Comparison of ENCODE assay signal across 9 cellular contexts in genomic region chr12:10361622-10362021, GRCh38. TPM values are rescaled to one million over a fixed set of nuclear protein-coding genes. Genes with fewer than 3 reads are reported as not detected.
DNase-seq lines count a peak whose midpoint lies in the region; ATAC-seq and TF ChIP-seq lines count a peak whose summit lies in the region.
"Had no signal": no experiment of that assay in that cellular context is flagged by ENCODE, and none has a peak within 500 bp of the region (broad histone marks: within the 10 kb centered on the region; RNA-seq: fewer than 3 reads in every experiment).

No MANE protein-coding gene starts in this region.

- no peak for TF ChIP-seq POLR2A in body of pancreas (IDR thresholded peaks at IDR 0.05)

- H3K4me3 Mint-ChIP-seq in activated CD4-positive, alpha-beta T cell treated with anti-CD3 and anti-CD28 coated beads, Interleukin-2, amount 10 ng/mL, durations not matched to agents 7 days and 5 days: no peak overlapping the region
- no peak overlapping the region for H3K4me3 Mint-ChIP-seq in activated CD4-positive, alpha-beta T cell treated with anti-CD3 and anti-CD28 coated beads, Interleukin-2, amount 10 ng/mL, durations not matched to agents 24 days and 14 days
- H3K4me3 Mint-ChIP-seq: CD14-positive monocyte had no signal

- no peak overlapping the region for H3K23ac ChIP-seq in mesendoderm (ENCODE audit: low read length)

- no peak overlapping the region for H2BK120ac ChIP-seq in mesendoderm (ENCODE audit: low read depth, low read length)

- H3K27ac Mint-ChIP-seq in activated CD4-positive, alpha-beta T cell treated with anti-CD3 and anti-CD28 coated beads, Interleukin-2, amount 10 ng/mL, durations not matched to agents 7 days and 5 days: no peak overlapping the region
- H3K27ac Mint-ChIP-seq in activated CD4-positive, alpha-beta T cell treated with anti-CD3 and anti-CD28 coated beads, Interleukin-2, amount 10 ng/mL, durations not matched to agents 24 days and 14 days: no peak overlapping the region
- H3K27ac Mint-ChIP-seq: CD14-positive monocyte had no signal

- no peak overlapping the region for H2BK5ac ChIP-seq in mesendoderm (ENCODE audit: low read length)

- no peaks in the 10 kb centered on the region for H3K36me3 ChIP-seq in Karpas-422 (ENCODE audit: insufficient read depth, low read length)
- H3K36me3 ChIP-seq in body of pancreas (replicated peaks in 1 of 2; ENCODE audit: insufficient read depth in 1 of 2, low read depth in 2 of 2): no peaks in the 10 kb centered on the region
- H3K36me3 ChIP-seq in mesendoderm (ENCODE audit: control insufficient read depth, insufficient read depth, low read length): no peaks in the 10 kb centered on the region

- H3K4me1 Mint-ChIP-seq in activated CD4-positive, alpha-beta T cell treated with anti-CD3 and anti-CD28 coated beads, Interleukin-2, amount 10 ng/mL, durations not matched to agents 7 days and 5 days: peaks cover 12% of the 10 kb centered on the region
- peaks cover 3% of the 10 kb centered on the region for H3K4me1 Mint-ChIP-seq in activated CD4-positive, alpha-beta T cell treated with anti-CD3 and anti-CD28 coated beads, Interleukin-2, amount 10 ng/mL, durations not matched to agents 24 days and 14 days

- H3K4me1 ChIP-seq in Karpas-422 (ENCODE audit: low read length) (peaks cover 19% of the 10 kb centered on the region), body of pancreas (peaks cover 26% of the 10 kb centered on the region), mesendoderm (ENCODE audit: control insufficient read depth, low read depth, low read length) (peaks cover 12% of the 10 kb centered on the region)

- H3K4me3 ChIP-seq in AG04450 (ENCODE audit: low read depth, low read length) (no peak overlapping the region), Karpas-422 (ENCODE audit: low read length) (no peak overlapping the region), body of pancreas (no peak overlapping the region), mesendoderm (ENCODE audit: low read length) (no peak overlapping the region)

- H3K4me2 ChIP-seq in Karpas-422 (ENCODE audit: low read depth, low read length, poor library complexity, severe bottlenecking) (no peak overlapping the region), mesendoderm (ENCODE audit: low read length) (no peak overlapping the region)

- H3K36me3 Mint-ChIP-seq in activated CD4-positive, alpha-beta T cell treated with anti-CD3 and anti-CD28 coated beads, Interleukin-2, amount 10 ng/mL, durations not matched to agents 7 days and 5 days (ENCODE audit: low read depth): no peaks in the 10 kb centered on the region
- H3K36me3 Mint-ChIP-seq in activated CD4-positive, alpha-beta T cell treated with anti-CD3 and anti-CD28 coated beads, Interleukin-2, amount 10 ng/mL, durations not matched to agents 24 days and 14 days (ENCODE audit: low read depth): no peaks in the 10 kb centered on the region
- H3K36me3 Mint-ChIP-seq: CD14-positive monocyte had no signal

- H3K4ac ChIP-seq in mesendoderm (ENCODE audit: low read depth, low read length): no peak overlapping the region

- H3K9ac ChIP-seq in Karpas-422 (ENCODE audit: low read length): no peak overlapping the region
- H3K9ac ChIP-seq in mesendoderm (ENCODE audit: low read length): no peak overlapping the region

- ATAC-seq in body of pancreas (no peak), HG02884 (IDR thresholded peaks at IDR 0.05; ENCODE audit: unreplicated experiment) (no peak)

- CTCF ChIA-PET in AG04450 (lab: Charles Lee): interaction anchor here (1.2 kb wide), 1 partner anchor 126 kb away, joined by 3 read pairs; no protein-coding TSS in a partner anchor
- CTCF ChIA-PET in activated CD4-positive, alpha-beta T cell treated with anti-CD3 and anti-CD28 coated beads, Interleukin-2, amount 10 ng/mL, durations not matched to agents 7 days and 5 days (lab: Charles Lee): no interaction called here

- H3K27me3 ChIP-seq in AG04450 (ENCODE audit: control insufficient read depth, insufficient read depth, low read length) (peaks cover 2% of the 10 kb centered on the region), Karpas-422 (ENCODE audit: low read length) (no peaks in the 10 kb centered on the region), body of pancreas (no peaks in the 10 kb centered on the region), mesendoderm (ENCODE audit: insufficient read depth, low read length, poor library complexity) (no peaks in the 10 kb centered on the region)

- no peaks in the 10 kb centered on the region; the same call in 1 of the 2 replicates for H3K9me3 ChIP-seq in AG04450 (ENCODE audit: control insufficient read depth, insufficient read depth, low read length)
- H3K9me3 ChIP-seq in Karpas-422 (ENCODE audit: low read length): no peaks in the 10 kb centered on the region
- no peaks in the 10 kb centered on the region for H3K9me3 ChIP-seq in body of pancreas

- H3K27ac ChIP-seq in AG04450 (ENCODE audit: low read depth, low read length) (no peak overlapping the region), Karpas-422 (ENCODE audit: low read length) (no peak overlapping the region), body of pancreas (peak overlapping the region in 3 of 4 donors; percentile 90 to 98 (median 91)), mesendoderm (ENCODE audit: low read depth, low read length) (no peak overlapping the region)

- no peak overlapping the region for H2AK5ac ChIP-seq in mesendoderm (ENCODE audit: low read length)

- no peak overlapping the region for H3K18ac ChIP-seq in mesendoderm (ENCODE audit: low read length)

- no peak for TF ChIP-seq CTCF in AG04450 (IDR thresholded peaks at IDR 0.05; ENCODE audit: low read depth, low read length)
- TF ChIP-seq CTCF in body of pancreas (IDR thresholded peaks at IDR 0.05): no peak

- no peaks in the 10 kb centered on the region for H3K79me2 ChIP-seq in Karpas-422 (ENCODE audit: low read length)
- no peaks in the 10 kb centered on the region for H3K79me2 ChIP-seq in mesendoderm (ENCODE audit: control insufficient read depth, insufficient read depth, low read length)

- H4K20me1 ChIP-seq in Karpas-422 (ENCODE audit: insufficient read depth, low read depth, low read length): no peaks in the 10 kb centered on the region

- H4K8ac ChIP-seq in mesendoderm (ENCODE audit: low read depth, low read length): no peak overlapping the region

- H3K9me3 Mint-ChIP-seq in activated CD4-positive, alpha-beta T cell treated with anti-CD3 and anti-CD28 coated beads, Interleukin-2, amount 10 ng/mL, durations not matched to agents 7 days and 5 days: no peaks in the 10 kb centered on the region
- no peaks in the 10 kb centered on the region for H3K9me3 Mint-ChIP-seq in activated CD4-positive, alpha-beta T cell treated with anti-CD3 and anti-CD28 coated beads, Interleukin-2, amount 10 ng/mL, durations not matched to agents 24 days and 14 days

- no peaks in the 10 kb centered on the region for H3K79me1 ChIP-seq in mesendoderm (ENCODE audit: low read length)

- no peak overlapping the region for H2BK15ac ChIP-seq in mesendoderm (replicated peaks; ENCODE audit: low read depth)

- H3K56ac ChIP-seq in mesendoderm (ENCODE audit: low read length): peak overlapping the region; percentile 18

- H4K5ac ChIP-seq in mesendoderm (ENCODE audit: low read length): no peak overlapping the region

- peaks cover 16% of the 10 kb centered on the region for H3K27me3 Mint-ChIP-seq in activated CD4-positive, alpha-beta T cell treated with anti-CD3 and anti-CD28 coated beads, Interleukin-2, amount 10 ng/mL, durations not matched to agents 7 days and 5 days
- peaks cover 32% of the 10 kb centered on the region for H3K27me3 Mint-ChIP-seq in activated CD4-positive, alpha-beta T cell treated with anti-CD3 and anti-CD28 coated beads, Interleukin-2, amount 10 ng/mL, durations not matched to agents 24 days and 14 days

- POLR2A ChIA-PET in AG04450 (lab: Yijun Ruan, JAX): no interaction called here
- POLR2A ChIA-PET in activated CD4-positive, alpha-beta T cell treated with anti-CD3 and anti-CD28 coated beads, Interleukin-2, amount 10 ng/mL, durations not matched to agents 7 days and 5 days (lab: Charles Lee): no interaction called here

- no peaks in the 10 kb centered on the region for H3K9me2 ChIP-seq in Karpas-422 (replicated peaks; ENCODE audit: insufficient read depth, low read length)

- H2AFZ ChIP-seq in Karpas-422 (ENCODE audit: low read length): 0 out of 2 replicates have a peak overlapping the region, but pooled peaks have one; percentile 9

- 31 to 37% methylated on average over 4 of the region's 4 CpGs for WGBS in body of pancreas, 2 donors
- WGBS in mesendoderm (ENCODE audit: extremely low coverage, insufficient coverage, low lambda C conversion rate): no CpG with 5 or more reads among the region's 4 CpGs

- intact Hi-C loops in body of pancreas (cut with DNase I): no loop called here
- intact Hi-C loops in activated CD4-positive, alpha-beta T cell treated with anti-CD3 and anti-CD28 coated beads, Interleukin-2, amount 10 ng/mL, durations not matched to agents 24 days and 14 days (cut with micrococcal nuclease): loop anchor here (5.0 to 10.0 kb wide), 2 partner anchors 69 to 147 kb away; partner anchors contain the start of gene GABARAPL1

- DNase-seq in AG04450 (ENCODE audit: low read depth, low spot score) (peak; percentile 27), Karpas-422 (no peak), body of pancreas (no peak), mesendoderm (peak; percentile 57), activated gamma-delta T cell (lab: John Stamatoyannopoulos, UW) (no peak)
- no peak for DNase-seq in activated CD4-positive, alpha-beta T cell treated with anti-CD3 and anti-CD28 coated beads, Interleukin-2, amount 10 ng/mL, durations not matched to agents 7 days and 5 days
- DNase-seq in activated CD4-positive, alpha-beta T cell treated with anti-CD3 and anti-CD28 coated beads, Interleukin-2, amount 10 ng/mL, durations not matched to agents 24 days and 14 days: no peak

RNA-seq across cellular contexts. Expression of gene KLRK1, which starts 28.2 kb away (rescaled TPM):
- not detected in 2 replicates for polyA plus RNA-seq in AG04450 (2011; rRNA removed)
- polyA minus RNA-seq in AG04450 (2011; rRNA and poly(A)+ RNA removed): not detected in 2 replicates
- total RNA-seq in Karpas-422 (2014; rRNA removed; shearing (Covaris generic); ENCODE audit: low replicate concordance): not detected in 2 replicates
- total RNA-seq in body of pancreas: 1 to 10 TPM in 1 of 2 donors, not detected in 1; 1.3 TPM
- polyA plus RNA-seq in mesendoderm (2013, experiment 1 of 2): 0.08 TPM
- polyA plus RNA-seq in mesendoderm (2013, experiment 2 of 2): not detected
- under 1 TPM; 0.12 TPM for total RNA-seq in activated CD4-positive, alpha-beta T cell treated with anti-CD3 and anti-CD28 coated beads, Interleukin-2, amount 10 ng/mL, durations not matched to agents 7 days and 5 days
- total RNA-seq in activated CD4-positive, alpha-beta T cell treated with anti-CD3 and anti-CD28 coated beads, Interleukin-2, amount 10 ng/mL, durations not matched to agents 24 days and 14 days: not detected in 2 replicates

RNA-seq across cellular contexts. Expression of gene KLRC4, which starts 47.9 kb away (rescaled TPM):
- not detected in 2 replicates for polyA plus RNA-seq in AG04450 (2011; rRNA removed)
- not detected in 2 replicates for polyA minus RNA-seq in AG04450 (2011; rRNA and poly(A)+ RNA removed)
- not detected in 2 replicates for total RNA-seq in Karpas-422 (2014; rRNA removed; shearing (Covaris generic); ENCODE audit: low replicate concordance)
- total RNA-seq in body of pancreas: not detected
- not detected for polyA plus RNA-seq in mesendoderm (2013, experiment 1 of 2)
- polyA plus RNA-seq in mesendoderm (2013, experiment 2 of 2): not detected
- total RNA-seq in activated CD4-positive, alpha-beta T cell treated with anti-CD3 and anti-CD28 coated beads, Interleukin-2, amount 10 ng/mL, durations not matched to agents 7 days and 5 days: not detected
- total RNA-seq in activated CD4-positive, alpha-beta T cell treated with anti-CD3 and anti-CD28 coated beads, Interleukin-2, amount 10 ng/mL, durations not matched to agents 24 days and 14 days: not detected in 2 replicates
- polyA plus RNA-seq: CD14-positive monocyte had no signal

RNA-seq across cellular contexts. Expression of gene KLRD1, which starts 54.0 kb away (rescaled TPM):
- 0.11 and 0.33 TPM in 2 replicates for polyA plus RNA-seq in AG04450 (2011; rRNA removed)
- polyA minus RNA-seq in AG04450 (2011; rRNA and poly(A)+ RNA removed): 0.14 and 0.26 TPM in 2 replicates
- not detected in 2 replicates for total RNA-seq in Karpas-422 (2014; rRNA removed; shearing (Covaris generic); ENCODE audit: low replicate concordance)
- under 1 TPM; under 0.01 to 0.78 TPM for total RNA-seq in body of pancreas
- under 0.01 TPM for polyA plus RNA-seq in mesendoderm (2013, experiment 1 of 2)
- polyA plus RNA-seq in mesendoderm (2013, experiment 2 of 2): not detected
- total RNA-seq in activated CD4-positive, alpha-beta T cell treated with anti-CD3 and anti-CD28 coated beads, Interleukin-2, amount 10 ng/mL, durations not matched to agents 7 days and 5 days: under 1 TPM in 1 of 2 experiments, not detected in 1; 0.27 TPM
- total RNA-seq in activated CD4-positive, alpha-beta T cell treated with anti-CD3 and anti-CD28 coated beads, Interleukin-2, amount 10 ng/mL, durations not matched to agents 24 days and 14 days: 1.2 and 1.7 TPM in 2 replicates

RNA-seq across cellular contexts. Expression of gene KLRC3, which starts 58.8 kb away (rescaled TPM):
- not detected in 2 replicates for polyA plus RNA-seq in AG04450 (2011; rRNA removed)
- polyA minus RNA-seq in AG04450 (2011; rRNA and poly(A)+ RNA removed): not detected in 2 replicates
- not detected in 2 replicates for total RNA-seq in Karpas-422 (2014; rRNA removed; shearing (Covaris generic); ENCODE audit: low replicate concordance)
- total RNA-seq in body of pancreas: not detected
- polyA plus RNA-seq in mesendoderm (2013, experiment 1 of 2): not detected
- polyA plus RNA-seq in mesendoderm (2013, experiment 2 of 2): not detected
- not detected for total RNA-seq in activated CD4-positive, alpha-beta T cell treated with anti-CD3 and anti-CD28 coated beads, Interleukin-2, amount 10 ng/mL, durations not matched to agents 7 days and 5 days
- total RNA-seq in activated CD4-positive, alpha-beta T cell treated with anti-CD3 and anti-CD28 coated beads, Interleukin-2, amount 10 ng/mL, durations not matched to agents 24 days and 14 days: not detected in 2 replicates
- polyA plus RNA-seq: CD14-positive monocyte had no signal

Comparison
In these comparisons a context has a peak if more than half of its experiments do, and no peak if none do; other contexts are left out.
1. DNase-seq: peak in AG04450 (single experiment) and mesendoderm (single experiment); none in Karpas-422 (single experiment), body of pancreas (0 of 4), activated CD4-positive, alpha-beta T cell treated with anti-CD3 and anti-CD28 coated beads, Interleukin-2, amount 10 ng/mL, durations not matched to agents 7 days and 5 days (single experiment), activated gamma-delta T cell (single experiment) and activated CD4-positive, alpha-beta T cell treated with anti-CD3 and anti-CD28 coated beads, Interleukin-2, amount 10 ng/mL, durations not matched to agents 24 days and 14 days (single experiment).
2. H3K27ac ChIP-seq: peak in body of pancreas (3 of 4); none in AG04450 (single experiment), Karpas-422 (single experiment) and mesendoderm (single experiment).